1 cellular context compared by ENCODE assay signal in genomic region chrX:16604300-16604699, GRCh38.
TF ChIP-seq lines count a peak whose summit lies in the region.

No MANE protein-coding gene starts in this region.

TF ChIP-seq in GM23338, 12 proteins besides CTCF, POLR2A, EP300 and RAD21 (continued from another document):
- TF ChIP-seq REST (IDR thresholded peaks at IDR 0.05; ENCODE audit: unreplicated experiment) (no peak), POLR2AphosphoS5 (IDR thresholded peaks at IDR 0.05; ENCODE audit: low read depth) (no peak), STAT1 (IDR thresholded peaks at IDR 0.05; ENCODE audit: unreplicated experiment) (no peak), ZNF114 (CRISPR knock-in tag; IDR thresholded peaks at IDR 0.05) (no peak), JUNB (IDR thresholded peaks at IDR 0.05; ENCODE audit: unreplicated experiment) (no peak), ZNF331 (CRISPR knock-in tag; IDR thresholded peaks at IDR 0.05; ENCODE audit: low read depth) (no peak), NANOG (IDR thresholded peaks at IDR 0.05; ENCODE audit: borderline replicate concordance) (no peak), CREB1 (CRISPR knock-in tag; IDR thresholded peaks at IDR 0.05; ENCODE audit: low read depth) (no peak), ETS1 (IDR thresholded peaks at IDR 0.05) (no peak), ZNF462 (CRISPR knock-in tag; IDR thresholded peaks at IDR 0.05) (no peak)
